11 cellular contexts compared by ENCODE assay signal in genomic region chr9:87713990-87714335, GRCh38. TPM values are rescaled to one million over a fixed set of nuclear protein-coding genes. Genes with fewer than 3 reads are reported as not detected.
DNase-seq lines count a peak whose midpoint lies in the region; TF ChIP-seq lines count a peak whose summit lies in the region.
"Had no signal": no experiment of that assay in that cellular context is flagged by ENCODE, and none has a peak within 500 bp of the region (broad histone marks: within the 10 kb centered on the region; RNA-seq: fewer than 3 reads in every experiment).

No MANE protein-coding gene starts in this region.

- in situ Hi-C loops in GM13977 (cut with MboI; ENCODE audit: low pct_unique_long_range_greater_than_20kb, low sequenced_read_pairs, unreplicated experiment): no loop called here

- H3K27ac ChIP-seq in RWPE1: peak overlapping the region; percentile 79
- H3K27ac ChIP-seq in cingulate gyrus (ENCODE audit: low read depth, low read length): peak overlapping the region; percentile 79
- H3K27ac ChIP-seq in tibial artery: peak overlapping the region; percentile 73 to 79

- intact Hi-C loops in tibial artery (cut with DNase I; ENCODE audit: low total_unique reads): loop anchor here (10.0 kb wide), 1 partner anchor 1281 kb away; the partner anchor contains the start of gene S1PR3

- TF ChIP-seq CTCF in RWPE1 (conservative IDR thresholded peaks at IDR 0.05; ENCODE audit: low read depth) (no peak), mesothelial cell of epicardium (IDR thresholded peaks at IDR 0.05; ENCODE audit: unreplicated experiment) (no peak), tibial artery (IDR thresholded peaks at IDR 0.05) (no peak), GM13977 (IDR thresholded peaks at IDR 0.05; ENCODE audit: extremely low read depth, insufficient read depth, missing control alignments) (no peak)

- no peaks in the 10 kb centered on the region for H3K27me3 Mint-ChIP-seq in mesothelial cell of epicardium (ENCODE audit: low read depth)

- no peaks in the 10 kb centered on the region for H3K27me3 ChIP-seq in tibial artery

- peak overlapping the region; percentile 33 to 44 for H3K4me3 ChIP-seq in tibial artery

- DNase-seq in RWPE1 (ENCODE audit: low spot score) (no peak), mesothelial cell of epicardium (ENCODE audit: low spot score in 2 of 2, unreplicated experiment in 2 of 2) (no peak), tibial artery (no peak), DMS79 (lab: John Stamatoyannopoulos, UW) (no peak), NK-92 (lab: John Stamatoyannopoulos, UW; ENCODE audit: unreplicated experiment) (no peak), GM13977 (ENCODE audit: low spot score) (no peak)
- DNase-seq: DMS79 treated with DMSO at 0.1 percent for 48 hours, NCI-H1048 had no signal

- CTCF ChIA-PET in RWPE1 (lab: Yijun Ruan, JAX): interaction anchor here (0.6 to 0.7 kb wide), 2 partner anchors 28 to 164 kb away, joined by 3 to 5 read pairs; no protein-coding TSS in a partner anchor

- H3K36me3 ChIP-seq in tibial artery: no peaks in the 10 kb centered on the region

- H3K4me1 ChIP-seq in tibial artery: peaks cover 0 to 35% (median 17%) of the 10 kb centered on the region in 4 donors

- POLR2A ChIA-PET in RWPE1 (lab: Yijun Ruan, JAX; ENCODE audit: low non-redundant PET): interaction anchor here (2.1 kb wide), 1 partner anchor 12 kb away, joined by 10 read pairs; the partner anchor contains the start of gene CTSL

- peak overlapping the region; percentile 86 for H3K27ac Mint-ChIP-seq in mesothelial cell of epicardium
- H3K27ac Mint-ChIP-seq: activated CD4-positive, alpha-beta T cell treated with anti-CD3 and anti-CD28 coated beads, Interleukin-2, amount 10 ng/mL, durations not matched to agents 7 days and 5 days had no signal

- H3K36me3 Mint-ChIP-seq in mesothelial cell of epicardium: peaks cover 4% of the 10 kb centered on the region
- H3K36me3 Mint-ChIP-seq: activated naive CD4-positive, alpha-beta T cell treated with anti-CD3 and anti-CD28 coated beads, Interleukin-2, amount 10 ng/mL, durations not matched to agents 7 days and 5 days had no signal

- H3K4me3 Mint-ChIP-seq in mesothelial cell of epicardium: no peak overlapping the region
- H3K4me3 Mint-ChIP-seq: activated CD4-positive, alpha-beta T cell treated with anti-CD3 and anti-CD28 coated beads, Interleukin-2, amount 10 ng/mL, durations not matched to agents 7 days and 5 days; activated naive CD4-positive, alpha-beta T cell treated with anti-CD3 and anti-CD28 coated beads, Interleukin-2, amount 10 ng/mL, durations not matched to agents 7 days and 5 days had no signal

- no peaks in the 10 kb centered on the region for H3K9me3 ChIP-seq in tibial artery

- H3K9me3 Mint-ChIP-seq in mesothelial cell of epicardium: no peaks in the 10 kb centered on the region
- H3K9me3 Mint-ChIP-seq: activated CD4-positive, alpha-beta T cell treated with anti-CD3 and anti-CD28 coated beads, Interleukin-2, amount 10 ng/mL, durations not matched to agents 7 days and 5 days; activated naive CD4-positive, alpha-beta T cell treated with anti-CD3 and anti-CD28 coated beads, Interleukin-2, amount 10 ng/mL, durations not matched to agents 7 days and 5 days had no signal

- peaks cover 40% of the 10 kb centered on the region for H3K4me1 Mint-ChIP-seq in mesothelial cell of epicardium

RNA-seq across cellular contexts. Expression of gene CTSL, which starts 12.0 kb away (rescaled TPM):
- total RNA-seq in mesothelial cell of epicardium: 85.9 to 90.5 TPM (median 86.2 TPM) in 3 replicates
